Comparison of ENCODE assay signal across 26 cellular contexts in the genomic region with DNA sequence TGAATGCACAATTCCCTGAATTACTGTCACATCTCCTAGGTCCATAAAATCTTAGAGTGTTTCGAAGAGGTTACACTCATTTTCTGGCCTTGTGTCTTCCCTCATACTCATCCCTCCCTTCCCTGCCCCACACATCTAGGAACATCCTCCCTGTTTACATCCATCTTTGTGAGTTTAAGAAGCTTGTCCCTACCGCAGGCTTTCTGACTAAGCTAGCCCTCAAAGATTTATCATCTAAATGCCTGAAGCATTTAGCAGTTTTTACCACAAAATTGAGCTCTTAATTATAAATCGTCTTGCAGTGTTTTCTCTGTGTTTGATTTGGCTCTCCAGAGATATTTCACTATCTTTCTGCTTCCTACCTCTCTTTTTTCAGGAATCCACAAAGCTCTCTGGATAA.
DNase-seq lines count a peak whose midpoint lies in the region; ATAC-seq, FAIRE-seq and TF ChIP-seq lines count a peak whose summit lies in the region.
"Had no signal": no experiment of that assay in that cellular context is flagged by ENCODE, and none has a peak within 500 bp of the region (broad histone marks: within the 10 kb centered on the region; RNA-seq: fewer than 3 reads in every experiment).

No MANE protein-coding gene starts in this region.

- H3K9me3 ChIP-seq in keratinocyte (ENCODE audit: control insufficient read depth, low read depth, low read length) (no peaks in the 10 kb centered on the region), PC-3 (ENCODE audit: low read length) (no peaks in the 10 kb centered on the region)
- H3K9me3 ChIP-seq: psoas muscle, suprapubic skin had no signal

- H3K4me2 ChIP-seq in GM23338 (no peak overlapping the region), keratinocyte (ENCODE audit: control insufficient read depth, extremely low read depth, insufficient read depth, low read depth, low read length) (no peak overlapping the region), PC-3 (ENCODE audit: low read length) (no peak overlapping the region)
- H3K4me2 ChIP-seq: neural progenitor cell had no signal

- H2AFZ ChIP-seq in GM23338, result no peak overlapping the region
- peak overlapping the region; percentile 31 for H2AFZ ChIP-seq in keratinocyte (ENCODE audit: control insufficient read depth, low read length)
- no peak overlapping the region for H2AFZ ChIP-seq in PC-3 (ENCODE audit: low read length)
- H2AFZ ChIP-seq: neural progenitor cell had no signal

- CTCF ChIA-PET in PC-3 (lab: Charles Lee), result no interaction called here

- H3K79me2 ChIP-seq in GM23338 (replicated peaks; ENCODE audit: insufficient read depth) (peaks cover 9% of the 10 kb centered on the region), keratinocyte (ENCODE audit: control insufficient read depth, insufficient read depth, low read length) (no peaks in the 10 kb centered on the region), PC-3 (ENCODE audit: low read length) (no peaks in the 10 kb centered on the region)

- TF ChIP-seq CTCF in AG10803 (conservative IDR thresholded peaks at IDR 0.05; ENCODE audit: low read length) (no peak), GM23338 (conservative IDR thresholded peaks at IDR 0.05; ENCODE audit: low read depth in 2 of 2) (no peak), keratinocyte (optimal IDR thresholded peaks at IDR 0.05 in 1 of 3, IDR thresholded peaks at IDR 0.05 in 1 of 3, conservative IDR thresholded peaks at IDR 0.05 in 1 of 3; ENCODE audit: extremely low read depth in 1 of 3, insufficient read depth in 2 of 3, low read length in 3 of 3) (no peak), PC-3 (conservative IDR thresholded peaks at IDR 0.05; ENCODE audit: low read depth, low read length) (no peak)

- no peaks in the 10 kb centered on the region for H3K9me3 Mint-ChIP-seq in GM23338
- H3K9me3 Mint-ChIP-seq: activated CD4-positive, alpha-beta memory T cell treated with anti-CD3 and anti-CD28 coated beads for 36 hours; CD4-positive, alpha-beta T cell; neural progenitor cell; T-helper 2 cell treated with Interferon-gamma antibody and Interleukin-4, amounts not matched to agents 5 μg/mL and 100 μg/mL, for 36 hours had no signal

- H3K27ac ChIP-seq in GM23338 (ENCODE audit: low read depth) (no peak overlapping the region), keratinocyte (ENCODE audit: control insufficient read depth, insufficient read depth, low read length) (no peak overlapping the region), PC-3 (ENCODE audit: low read length) (no peak overlapping the region)
- H3K27ac ChIP-seq: neural progenitor cell, psoas muscle, SK-N-MC, suprapubic skin had no signal

- peaks cover 29% of the 10 kb centered on the region for H3K4me1 Mint-ChIP-seq in GM23338

- intact Hi-C loops in PC-3 (cut with micrococcal nuclease), result loop anchor here (10.0 kb wide), 1 partner anchor 89 kb away; no protein-coding TSS in a partner anchor

- peaks cover 21% of the 10 kb centered on the region for H3K4me1 ChIP-seq in GM23338 (ENCODE audit: insufficient read depth)
- peaks cover 24% of the 10 kb centered on the region for H3K4me1 ChIP-seq in keratinocyte (ENCODE audit: control insufficient read depth, extremely low read depth, insufficient read depth, low read length)
- peaks cover 19% of the 10 kb centered on the region for H3K4me1 ChIP-seq in PC-3 (ENCODE audit: insufficient read depth, low read length)
- H3K4me1 ChIP-seq: psoas muscle had no signal

- H3K27me3 ChIP-seq in GM23338 (ENCODE audit: insufficient read depth) (no peaks in the 10 kb centered on the region), keratinocyte (ENCODE audit: control insufficient read depth, extremely low read depth, insufficient read depth, low read length) (no peaks in the 10 kb centered on the region), PC-3 (ENCODE audit: low read length) (no peaks in the 10 kb centered on the region)
- H3K27me3 ChIP-seq: neural progenitor cell, suprapubic skin had no signal

- no TSS peak for BruUV-seq in PC-3 (replicated peaks; lab: Mats Ljungman, UMichigan)

- H3F3A ChIP-seq in GM23338 (replicated peaks; ENCODE audit: low read depth) (no peaks in the 10 kb centered on the region), PC-3 (ENCODE audit: low read length, unreplicated experiment) (no peaks in the 10 kb centered on the region)

- H3K9ac ChIP-seq in keratinocyte (ENCODE audit: control insufficient read depth, extremely low read depth, insufficient read depth, low read length) (no peak overlapping the region), PC-3 (ENCODE audit: low read length) (no peak overlapping the region)
- H3K9ac ChIP-seq: neural progenitor cell had no signal

- peak overlapping the region; percentile 54; the same call in 1 of the 2 replicates for H3K27ac Mint-ChIP-seq in GM23338
- H3K27ac Mint-ChIP-seq: activated CD4-positive, alpha-beta memory T cell treated with anti-CD3 and anti-CD28 coated beads for 36 hours; CD4-positive, alpha-beta T cell; neural progenitor cell; T-helper 2 cell treated with Interferon-gamma antibody and Interleukin-4, amounts not matched to agents 5 μg/mL and 100 μg/mL, for 36 hours had no signal

- peak; percentile 43 for FAIRE-seq in keratinocyte (lab: Jason Lieb, UNC)
- FAIRE-seq: GM12891, islet of Langerhans had no signal

- POLR2A ChIA-PET in PC-3 (lab: Charles Lee; ENCODE audit: unreplicated experiment), result no interaction called here

- no peaks in the 10 kb centered on the region for H3K9me2 ChIP-seq in GM23338 (ENCODE audit: insufficient read depth)
- no peaks in the 10 kb centered on the region for H3K9me2 ChIP-seq in PC-3 (replicated peaks; ENCODE audit: low read length)

- dilution Hi-C loops in keratinocyte (cut with MboI; ENCODE audit: extremely low pct_ligation_motif_present, low sequenced_read_pairs), result no loop called here

- ATAC-seq in GM23338 (no peak), PC-3 (no peak)
- ATAC-seq: psoas muscle had no signal

- H3K27me3 Mint-ChIP-seq in GM23338 (ENCODE audit: insufficient read depth, low read depth, poor library complexity), result no peaks in the 10 kb centered on the region
- H3K27me3 Mint-ChIP-seq: activated CD4-positive, alpha-beta memory T cell treated with anti-CD3 and anti-CD28 coated beads for 36 hours; CD4-positive, alpha-beta T cell had no signal

- H3K4me3 Mint-ChIP-seq in GM23338, result no peak overlapping the region
- H3K4me3 Mint-ChIP-seq: activated CD4-positive, alpha-beta memory T cell treated with anti-CD3 and anti-CD28 coated beads for 36 hours; CD4-positive, alpha-beta T cell; neural progenitor cell; T-helper 2 cell treated with Interferon-gamma antibody and Interleukin-4, amounts not matched to agents 5 μg/mL and 100 μg/mL, for 36 hours had no signal

- DNase-seq in AG10803 (ENCODE audit: low read depth) (peak; percentile 84), GM23338 (ENCODE audit: low spot score) (no peak), amniotic epithelial cell (ENCODE audit: low read depth) (peak; percentile 67), keratinocyte (ENCODE audit: low read depth, low spot score) (peak; percentile 23), PC-3 (no peak), globus pallidus (ENCODE audit: low spot score) (no peak), cerebellum (ENCODE audit: low spot score) (no peak), NCI-H446 (lab: John Stamatoyannopoulos, UW) (no peak)
- DNase-seq: activated CD4-positive, alpha-beta memory T cell treated with anti-CD3 and anti-CD28 coated beads for 36 hours; activated CD4-positive, CD25-positive, alpha-beta regulatory T cell; activated gamma-delta T cell; caudate nucleus; CD4-positive, alpha-beta T cell; DMS 273 treated with DMSO at 0.1 percent for 48 hours; foreskin melanocyte; hypothalamus; NCI-H1436; NCI-H510A treated with DMSO at 0.1 percent for 48 hours; NK-92 treated with Interleukin-12 subunit alpha and Interleukin-12 subunit beta, amount 100 ng/mL, for 24 hours; psoas muscle had no signal

- H3K36me3 ChIP-seq in GM23338 (ENCODE audit: insufficient read depth), result no peaks in the 10 kb centered on the region
- H3K36me3 ChIP-seq in keratinocyte (ENCODE audit: control insufficient read depth in 2 of 2, extremely low read depth in 1 of 2, insufficient read depth in 2 of 2, low read length in 2 of 2), result no peaks in the 10 kb centered on the region
- no peaks in the 10 kb centered on the region for H3K36me3 ChIP-seq in PC-3 (ENCODE audit: low read depth, low read length)
- H3K36me3 ChIP-seq: neural progenitor cell, suprapubic skin had no signal

- H3K4me3 ChIP-seq in AG10803 (ENCODE audit: low read length) (no peak overlapping the region), GM23338 (no peak overlapping the region), keratinocyte (ENCODE audit: control insufficient read depth in 2 of 3, extremely low read depth in 1 of 3, insufficient read depth in 2 of 3, low read depth in 1 of 3, low read length in 3 of 3) (no peak overlapping the region), PC-3 (ENCODE audit: low read length) (no peak overlapping the region)
- H3K4me3 ChIP-seq: neural progenitor cell, psoas muscle, SK-N-MC, suprapubic skin had no signal

- no peaks in the 10 kb centered on the region for H3K9me1 ChIP-seq in keratinocyte (ENCODE audit: control insufficient read depth, extremely low read depth, insufficient read depth, low read length)

- no peaks in the 10 kb centered on the region for H3K36me3 Mint-ChIP-seq in GM23338 (ENCODE audit: low read depth)
- H3K36me3 Mint-ChIP-seq: activated CD4-positive, alpha-beta memory T cell treated with anti-CD3 and anti-CD28 coated beads for 36 hours; neural progenitor cell had no signal

- H4K20me1 ChIP-seq in GM23338 (replicated peaks; ENCODE audit: insufficient read depth) (no peaks in the 10 kb centered on the region; the same call in 1 of the 2 replicates), keratinocyte (ENCODE audit: control insufficient read depth, extremely low read depth, insufficient read depth, low read length) (no peaks in the 10 kb centered on the region), PC-3 (ENCODE audit: low read length) (no peaks in the 10 kb centered on the region)

TF ChIP-seq in GM23338, 12 proteins besides CTCF, POLR2A, EP300 and RAD21 (continues in another document):
- TF ChIP-seq JUNB (IDR thresholded peaks at IDR 0.05; ENCODE audit: unreplicated experiment), result no peak
- TF ChIP-seq ZNF114 (CRISPR knock-in tag; IDR thresholded peaks at IDR 0.05), result no peak
- TF ChIP-seq EZH2 (IDR thresholded peaks at IDR 0.05; ENCODE audit: low read depth, unreplicated experiment), result no peak
- no peak for TF ChIP-seq ZNF331 (CRISPR knock-in tag; IDR thresholded peaks at IDR 0.05; ENCODE audit: low read depth)

Comparison
In these comparisons a context has a peak if more than half of its experiments do, and no peak if none do; other contexts are left out.
1. DNase-seq: peak in AG10803 (single experiment), amniotic epithelial cell (single experiment) and keratinocyte (single experiment); none in GM23338 (single experiment), PC-3 (single experiment), globus pallidus (single experiment), cerebellum (single experiment) and NCI-H446 (0 of 2).